2 cellular contexts compared by ENCODE assay signal in the genomic region with DNA sequence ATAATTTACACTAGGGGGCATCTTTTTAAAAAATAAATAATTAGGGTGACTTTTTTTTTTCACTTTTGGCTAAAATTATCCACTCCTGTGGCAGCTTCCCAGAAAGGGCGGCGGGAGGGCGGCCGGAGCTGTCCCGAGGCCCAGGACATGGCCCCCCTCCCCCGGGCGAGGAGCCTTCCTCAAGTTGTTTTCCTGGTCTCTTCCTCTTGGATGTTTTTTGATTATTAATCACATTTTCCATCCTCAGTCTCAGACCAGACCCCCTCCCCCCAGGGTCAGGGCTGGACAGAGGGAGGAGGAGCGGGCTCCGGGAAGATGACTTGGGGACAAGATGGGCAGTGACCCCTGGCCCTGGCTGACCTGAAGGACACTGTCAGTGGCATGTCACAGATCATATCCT.
TF ChIP-seq lines count a peak whose summit lies in the region.

No MANE protein-coding gene starts in this region.

TF ChIP-seq in A549, 52 proteins besides CTCF, POLR2A, EP300 and RAD21:
- TF ChIP-seq EHMT2 (IDR thresholded peaks at IDR 0.05; ENCODE audit: low read depth) = no peak
- no peak for TF ChIP-seq ZNF302 (CRISPR knock-in tag; IDR thresholded peaks at IDR 0.05)
- peak; percentile 5 for TF ChIP-seq MAFK (IDR thresholded peaks at IDR 0.05; ENCODE audit: partially characterized antibody)
- TF ChIP-seq GATA3 (IDR thresholded peaks at IDR 0.05; ENCODE audit: borderline replicate concordance) = no peak
- TF ChIP-seq CHD2 (IDR thresholded peaks at IDR 0.05; ENCODE audit: low read length, partially characterized antibody) = no peak
- TF ChIP-seq, protein P1, sequence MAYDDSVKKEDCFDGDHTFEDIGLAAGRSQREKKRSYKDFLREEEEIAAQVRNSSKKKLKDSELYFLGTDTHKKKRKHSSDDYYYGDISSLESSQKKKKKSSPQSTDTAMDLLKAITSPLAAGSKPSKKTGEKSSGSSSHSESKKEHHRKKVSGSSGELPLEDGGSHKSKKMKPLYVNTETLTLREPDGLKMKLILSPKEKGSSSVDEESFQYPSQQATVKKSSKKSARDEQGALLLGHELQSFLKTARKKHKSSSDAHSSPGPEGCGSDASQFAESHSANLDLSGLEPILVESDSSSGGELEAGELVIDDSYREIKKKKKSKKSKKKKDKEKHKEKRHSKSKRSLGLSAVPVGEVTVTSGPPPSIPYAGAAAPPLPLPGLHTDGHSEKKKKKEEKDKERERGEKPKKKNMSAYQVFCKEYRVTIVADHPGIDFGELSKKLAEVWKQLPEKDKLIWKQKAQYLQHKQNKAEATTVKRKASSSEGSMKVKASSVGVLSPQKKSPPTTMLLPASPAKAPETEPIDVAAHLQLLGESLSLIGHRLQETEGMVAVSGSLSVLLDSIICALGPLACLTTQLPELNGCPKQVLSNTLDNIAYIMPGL (CRISPR knock-in tag; IDR thresholded peaks at IDR 0.05; ENCODE audit: borderline replicate concordance) = no peak
- no peak for TF ChIP-seq HOXA7 (CRISPR knock-in tag; IDR thresholded peaks at IDR 0.05)

TF ChIP-seq in K562, 482 proteins besides CTCF, POLR2A, EP300 and RAD21:
- TF ChIP-seq TAF15 (IDR thresholded peaks at IDR 0.05; ENCODE audit: low read depth, low read length) (no peak), ZKSCAN1 (IDR thresholded peaks at IDR 0.05; ENCODE audit: low read depth, low read length) (0 out of 2 replicates have a peak, but pooled peaks have one; percentile 23)
